1 cellular context compared by ENCODE assay signal in genomic region chr1:226966683-226967082, GRCh38.
TF ChIP-seq lines count a peak whose summit lies in the region.

No MANE protein-coding gene starts in this region.

TF ChIP-seq in K562, 482 proteins besides CTCF, POLR2A, EP300 and RAD21 (continued from another document):
- TF ChIP-seq CLOCK (CRISPR knock-in tag; IDR thresholded peaks at IDR 0.05; ENCODE audit: borderline replicate concordance) (no peak), POU5F1 (IDR thresholded peaks at IDR 0.05; ENCODE audit: borderline replicate concordance, low read depth, low read length, partially characterized antibody) (no peak), TRIM25 (IDR thresholded peaks at IDR 0.05; ENCODE audit: borderline replicate concordance) (no peak), SIRT6 (IDR thresholded peaks at IDR 0.05; ENCODE audit: low read depth, low read length) (no peak), MAX (CRISPR knock-in tag; IDR thresholded peaks at IDR 0.05) (no peak), PKNOX1 (IDR thresholded peaks at IDR 0.05) (peak; percentile 19; the same call in 1 of the 2 replicates), ZBTB34 (CRISPR knock-in tag; IDR thresholded peaks at IDR 0.05) (no peak), HNRNPLL (IDR thresholded peaks at IDR 0.05; ENCODE audit: low read depth, low read length, poor library complexity, severe bottlenecking) (no peak)
